In genomic region chr2:88754585-88755305, GRCh38 we compare ENCODE assay signal across 9 cellular contexts.
DNase-seq lines count a peak whose midpoint lies in the region; ATAC-seq lines count a peak whose summit lies in the region.
"Had no signal": no experiment of that assay in that cellular context is flagged by ENCODE, and none has a peak within 500 bp of the region (broad histone marks: within the 10 kb centered on the region; RNA-seq: fewer than 3 reads in every experiment).

No MANE protein-coding gene starts in this region.

- DNase-seq in dermis microvascular lymphatic vessel endothelial cell (ENCODE audit: low read depth in 2 of 2) (peak; percentile 84 to 87), 8988T (no peak), NCI-H226 (no peak)
- no peak for DNase-seq in stimulated activated naive CD4-positive, alpha-beta T cell treated with Interleukin-2 at 50 U/mL for 16 hours (lab: John Stamatoyannopoulos, UW)
- DNase-seq: heart right ventricle had no signal

- ATAC-seq in GM18517 (IDR thresholded peaks at IDR 0.05; ENCODE audit: unreplicated experiment) = peak; percentile 38
- peak; percentile 29 for ATAC-seq in GM21528 (IDR thresholded peaks at IDR 0.05; ENCODE audit: low FRiP score, unreplicated experiment)
- ATAC-seq in HG03469 (IDR thresholded peaks at IDR 0.05; ENCODE audit: unreplicated experiment) = peak; percentile 25
- no peak for ATAC-seq in esophagus mucosa

Comparison
In these comparisons a context has a peak if more than half of its experiments do, and no peak if none do; other contexts are left out.
1. DNase-seq: peak in dermis microvascular lymphatic vessel endothelial cell (2 of 2); none in 8988T (single experiment), stimulated activated naive CD4-positive, alpha-beta T cell treated with Interleukin-2 at 50 U/mL for 16 hours (single experiment) and NCI-H226 (single experiment).